In the genomic region with DNA sequence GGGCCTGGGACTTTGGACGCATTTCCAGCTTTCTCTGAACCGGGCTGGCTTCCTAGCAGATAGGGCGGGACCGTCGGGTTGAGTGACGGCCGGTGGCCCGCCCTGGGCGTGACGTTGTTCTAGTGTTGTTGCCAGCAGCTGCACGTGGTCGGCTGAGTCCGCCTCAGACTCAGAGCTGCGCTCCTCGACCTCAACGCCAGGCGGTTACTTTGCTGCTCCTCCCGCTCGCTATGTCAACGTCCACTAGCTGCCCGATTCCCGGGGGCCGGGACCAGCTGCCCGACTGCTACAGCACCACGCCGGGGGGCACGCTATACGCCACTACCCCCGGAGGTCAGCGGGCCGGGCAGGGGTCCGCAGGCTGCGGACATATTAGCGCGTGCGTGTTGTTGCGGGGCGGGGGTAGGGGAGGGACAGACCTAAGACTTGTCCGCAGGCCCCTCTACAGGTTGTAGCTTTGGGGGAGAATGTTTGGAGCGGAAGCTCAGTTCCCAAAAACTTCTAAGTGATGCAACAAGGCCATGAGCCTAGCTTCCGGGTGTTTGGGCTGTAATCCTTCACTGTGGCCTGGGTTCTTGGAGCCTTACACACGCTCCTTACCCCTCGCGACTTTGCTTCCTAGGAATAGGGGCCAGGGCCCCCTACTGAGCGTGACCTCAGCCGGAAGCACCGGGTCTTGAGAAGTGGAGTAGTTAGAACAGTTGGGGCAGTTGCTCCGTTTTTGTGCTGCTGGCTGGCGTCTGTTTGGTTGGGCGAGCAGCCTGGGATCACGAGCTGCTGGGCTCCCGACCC, we compare ENCODE assay signal across 8 cellular contexts. TPM values are rescaled to one million over a fixed set of nuclear protein-coding genes. Genes with fewer than 3 reads are reported as not detected.
DNase-seq lines count a peak whose midpoint lies in the region; ATAC-seq and TF ChIP-seq lines count a peak whose summit lies in the region.

Gene EIF4EBP3, plus strand, starts transcription at position 155 of the 792 bp plus-strand sequence. Its CDS starts 76 bp downstream, at position 231.

- H3K4me1 ChIP-seq in right cardiac atrium (ENCODE audit: control insufficient read depth, insufficient read depth, low read length) (peaks cover 21% of the 10 kb centered on the region), psoas muscle (peaks cover 43% of the 10 kb centered on the region)

- DNase-seq in EH (ENCODE audit: low read depth) (peak; percentile 96), GOT3 (lab: John Stamatoyannopoulos, UW) (peak; percentile 94), M059J (ENCODE audit: low read depth) (peak; percentile 84), anterior cingulate cortex (lab: John Stamatoyannopoulos, UW) (peak; percentile 46 to 98 (median 94)), right cardiac atrium (peak; percentile 98 to 99 (median 99)), psoas muscle (peak; percentile 97 to 99), ureter (ENCODE audit: low spot score) (peak; percentile 98)

- H3K4me3 Mint-ChIP-seq in T-helper 1 cell treated with Interleukin-12 subunit alpha and Interleukin-12 subunit beta and Interleukin-4 antibody, amounts not matched to agents 30 μg/mL and 1 μg/mL, for 36 hours: peak within 1 kb of the TSS; percentile 80

- TF ChIP-seq CTCF in psoas muscle (IDR thresholded peaks at IDR 0.05): peak; percentile 66

- intact Hi-C loops in right cardiac atrium (cut with DNase I) (loop anchor here in 1 of 4 donors (5.0 kb wide), 1 partner anchor 90 kb away; the partner anchor contains the start of gene TMCO6), psoas muscle (cut with DNase I) (loop anchor here (2.0 kb wide), 2 partner anchors 91 to 147 kb away; partner anchors contain the start of genes TMCO6 (in 2 of the 2) and ANKHD1 (in 1 of the 2))

- H3K4me3 ChIP-seq in right cardiac atrium (ENCODE audit: low read length): peak within 1 kb of the TSS; percentile 56
- H3K4me3 ChIP-seq in psoas muscle: peak within 1 kb of the TSS; percentile 67

- peaks cover 31% of the 10 kb centered on the region for H3K4me1 Mint-ChIP-seq in T-helper 1 cell treated with Interleukin-12 subunit alpha and Interleukin-12 subunit beta and Interleukin-4 antibody, amounts not matched to agents 30 μg/mL and 1 μg/mL, for 36 hours (ENCODE audit: low read depth)

- ATAC-seq in right cardiac atrium (peak; percentile 95 to 96), psoas muscle (peak; percentile 88 to 92 (median 90))

- H3K9me3 Mint-ChIP-seq in T-helper 1 cell treated with Interleukin-12 subunit alpha and Interleukin-12 subunit beta and Interleukin-4 antibody, amounts not matched to agents 30 μg/mL and 1 μg/mL, for 36 hours: no peaks in the 10 kb centered on the region

- H3K36me3 Mint-ChIP-seq in T-helper 1 cell treated with Interleukin-12 subunit alpha and Interleukin-12 subunit beta and Interleukin-4 antibody, amounts not matched to agents 30 μg/mL and 1 μg/mL, for 36 hours (ENCODE audit: low read depth): peaks cover 35% of the 10 kb centered on the region

- H3K27ac Mint-ChIP-seq in T-helper 1 cell treated with Interleukin-12 subunit alpha and Interleukin-12 subunit beta and Interleukin-4 antibody, amounts not matched to agents 30 μg/mL and 1 μg/mL, for 36 hours: peak within 1 kb of the TSS; percentile 89

- peak within 1 kb of the TSS; percentile 98 for H3K27ac ChIP-seq in right cardiac atrium (ENCODE audit: low read length)
- H3K27ac ChIP-seq in psoas muscle: peak within 1 kb of the TSS; percentile 98

- peaks cover 4 to 64% of the 10 kb centered on the region in 2 donors for H3K36me3 ChIP-seq in psoas muscle (ENCODE audit: insufficient read depth in 1 of 2, low read depth in 1 of 2)

- no peaks in the 10 kb centered on the region for H3K9me3 ChIP-seq in right cardiac atrium (ENCODE audit: control insufficient read depth, low read length)
- no peaks in the 10 kb centered on the region for H3K9me3 ChIP-seq in psoas muscle

- H3K27me3 ChIP-seq in right cardiac atrium (ENCODE audit: control insufficient read depth, insufficient read depth): no peaks in the 10 kb centered on the region
- H3K27me3 ChIP-seq in psoas muscle (ENCODE audit: insufficient read depth in 3 of 3, low read length in 2 of 3): no peaks in the 10 kb centered on the region

- no peaks in the 10 kb centered on the region for H3K27me3 Mint-ChIP-seq in T-helper 1 cell treated with Interleukin-12 subunit alpha and Interleukin-12 subunit beta and Interleukin-4 antibody, amounts not matched to agents 30 μg/mL and 1 μg/mL, for 36 hours (ENCODE audit: low read depth)

- 2% methylated on average over 52 of the region's 52 CpGs for WGBS in right cardiac atrium
- WGBS in psoas muscle, 3 donors: 1% methylated on average over 51 to 52 of the region's 52 CpGs

RNA-seq across cellular contexts. Expression of gene EIF4EBP3, which starts in this region (rescaled TPM):
- not detected in 2 replicates for total RNA-seq in M059J (2014; rRNA removed; shearing (Covaris generic))
- 10 to 100 TPM; 11.2 to 24.0 (median 13.2) TPM for total RNA-seq in right cardiac atrium
- 24.6 TPM for polyA plus RNA-seq in right cardiac atrium
- total RNA-seq in psoas muscle: 100 to 1,000 TPM in 1 of 4 donors, 10 to 100 TPM in 3; 31.7 to 116 (median 40.5) TPM
- polyA plus RNA-seq in psoas muscle: 10 to 100 TPM; 43.8 to 81.8 (median 64.2) TPM
- total RNA-seq in ureter: 25.9 TPM

Comparison
In these comparisons a context has a peak if more than half of its experiments do, and no peak if none do; other contexts are left out.
1. Peak in every context shown above with its lines: DNase-seq, ATAC-seq, H3K4me3 ChIP-seq and H3K27ac ChIP-seq.
2. RNA of gene EIF4EBP3 (total RNA-seq): 31.7 to 116 TPM in psoas muscle, 25.9 TPM in ureter (single experiment) and 11.2 to 24.0 TPM in right cardiac atrium; not detected in M059J; every median in the first group is over 10 times any median in the second.
3. Peak in DNase-seq in M059J; RNA of the gene not detected or under 1 TPM.